Comparison of ENCODE assay signal across 1 cellular context in the genomic region with DNA sequence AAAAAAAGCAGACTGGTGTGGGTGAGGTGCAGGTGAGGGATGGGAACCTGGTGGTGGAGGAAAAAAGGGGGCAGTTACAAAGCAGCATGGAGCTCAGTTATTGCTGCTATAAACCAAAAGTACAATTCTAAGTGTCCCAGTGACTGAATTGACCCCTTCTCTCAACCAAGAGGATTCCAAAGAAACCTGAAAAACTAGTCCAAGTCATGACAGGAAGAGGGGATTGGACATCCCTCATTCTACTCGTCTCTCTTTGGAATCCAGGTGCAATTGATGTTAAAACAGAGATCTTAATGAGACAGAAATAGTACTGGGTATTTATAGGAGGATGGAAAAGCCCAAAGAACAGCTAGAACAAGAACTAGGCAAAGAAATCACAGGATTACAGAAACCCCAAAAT.
TF ChIP-seq lines count a peak whose summit lies in the region.

No MANE protein-coding gene starts in this region.

TF ChIP-seq in GM23338, 12 proteins besides CTCF, POLR2A, EP300 and RAD21:
- TF ChIP-seq JUNB (IDR thresholded peaks at IDR 0.05; ENCODE audit: unreplicated experiment) (no peak), EZH2 (IDR thresholded peaks at IDR 0.05; ENCODE audit: low read depth, unreplicated experiment) (no peak), CREB1 (CRISPR knock-in tag; IDR thresholded peaks at IDR 0.05; ENCODE audit: low read depth) (no peak), NANOG (IDR thresholded peaks at IDR 0.05; ENCODE audit: borderline replicate concordance) (no peak), ZNF331 (CRISPR knock-in tag; IDR thresholded peaks at IDR 0.05; ENCODE audit: low read depth) (no peak), ZNF114 (CRISPR knock-in tag; IDR thresholded peaks at IDR 0.05) (no peak), REST (IDR thresholded peaks at IDR 0.05; ENCODE audit: unreplicated experiment) (no peak), ZNF462 (CRISPR knock-in tag; IDR thresholded peaks at IDR 0.05) (no peak), EZH2phosphoT487 (IDR thresholded peaks at IDR 0.05; ENCODE audit: unreplicated experiment) (no peak)
- TF ChIP-seq, protein P1, sequence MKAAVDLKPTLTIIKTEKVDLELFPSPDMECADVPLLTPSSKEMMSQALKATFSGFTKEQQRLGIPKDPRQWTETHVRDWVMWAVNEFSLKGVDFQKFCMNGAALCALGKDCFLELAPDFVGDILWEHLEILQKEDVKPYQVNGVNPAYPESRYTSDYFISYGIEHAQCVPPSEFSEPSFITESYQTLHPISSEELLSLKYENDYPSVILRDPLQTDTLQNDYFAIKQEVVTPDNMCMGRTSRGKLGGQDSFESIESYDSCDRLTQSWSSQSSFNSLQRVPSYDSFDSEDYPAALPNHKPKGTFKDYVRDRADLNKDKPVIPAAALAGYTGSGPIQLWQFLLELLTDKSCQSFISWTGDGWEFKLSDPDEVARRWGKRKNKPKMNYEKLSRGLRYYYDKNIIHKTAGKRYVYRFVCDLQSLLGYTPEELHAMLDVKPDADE (IDR thresholded peaks at IDR 0.05) = no peak
